Comparison of ENCODE assay signal across 35 cellular contexts in genomic region chr10:26087666-26088065, GRCh38.
"Had no signal": no experiment of that assay in that cellular context is flagged by ENCODE, and none has a peak within 500 bp of the region (broad histone marks: within the 10 kb centered on the region; RNA-seq: fewer than 3 reads in every experiment).

No MANE protein-coding gene starts in this region.

- DNase-seq: Karpas-422, Kasumi-1, MG63, MM.1S, MV-4-11, NCI-H1048, NCI-H1092, NCI-H1092 treated with DMSO at 0.1 percent for 48 hours, NCI-H1105, NCI-H1105 treated with DMSO at 0.1 percent for 48 hours, NCI-H1417, NCI-H1417 treated with DMSO at 0.1 percent for 48 hours, NCI-H1436, NCI-H1436 treated with DMSO at 0.1 percent for 48 hours, NCI-H146, NCI-H1694, NCI-H1694 treated with DMSO at 0.1 percent for 48 hours, NCI-H187, NCI-H187 treated with DMSO at 0.1 percent for 48 hours, NCI-H1930, NCI-H2029, NCI-H2029 treated with DMSO at 0.1 percent for 48 hours, NCI-H2081, NCI-H2081 treated with DMSO at 0.1 percent for 48 hours, NCI-H2107, NCI-H2171, NCI-H2171 treated with DMSO at 0.1 percent for 48 hours, NCI-H2227 treated with DMSO at 0.1 percent for 48 hours, NCI-H226, NCI-H345, NCI-H446, NCI-H446 treated with DMSO at 0.1 percent for 48 hours, NCI-H510A, NCI-H510A treated with DMSO at 0.1 percent for 48 hours, NCI-H524 had no signal

- H3K4me3 ChIP-seq: MG63 had no signal

- H3K27me3 ChIP-seq: MG63 had no signal

- H3K9me3 ChIP-seq: MG63 had no signal

- H3K36me3 ChIP-seq: MG63 had no signal
